In the genomic region with DNA sequence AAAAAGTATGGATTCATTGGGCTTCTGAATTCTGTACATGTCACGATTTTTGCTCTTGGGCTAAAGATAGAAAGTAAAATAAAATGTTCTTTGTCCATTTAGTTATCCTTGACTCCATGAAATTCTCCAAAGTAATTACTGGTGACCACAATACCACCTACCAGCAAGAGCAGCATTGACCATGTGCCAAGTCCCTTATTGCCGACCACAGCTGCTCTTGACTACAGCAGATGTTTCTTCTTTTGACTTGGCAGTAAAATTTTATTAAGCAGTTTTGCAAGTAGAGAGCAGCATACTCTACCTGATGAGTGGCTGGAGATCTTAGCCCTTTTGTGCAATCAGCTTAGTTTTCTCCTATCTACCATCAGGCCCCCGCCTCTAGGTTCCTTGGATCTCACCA, we compare ENCODE assay signal across 14 cellular contexts.
DNase-seq lines count a peak whose midpoint lies in the region; ATAC-seq, FAIRE-seq and TF ChIP-seq lines count a peak whose summit lies in the region.
"Had no signal": no experiment of that assay in that cellular context is flagged by ENCODE, and none has a peak within 500 bp of the region (broad histone marks: within the 10 kb centered on the region; RNA-seq: fewer than 3 reads in every experiment).

No MANE protein-coding gene starts in this region.

- H3K4me1 ChIP-seq in psoas muscle, result peaks cover 9% of the 10 kb centered on the region
- H3K4me1 ChIP-seq: prostate gland had no signal

- H3K27ac ChIP-seq in psoas muscle, result no peak overlapping the region
- H3K27ac ChIP-seq: prostate gland had no signal

- no peak overlapping the region for H3K27ac Mint-ChIP-seq in WTC11

- H3K36me3 Mint-ChIP-seq in WTC11, result peaks cover 5% of the 10 kb centered on the region; the same call in 1 of the 2 replicates

- POLR2A ChIA-PET in WTC11 (lab: Charles Lee), result no interaction called here

- peaks cover 4% of the 10 kb centered on the region; the same call in 1 of the 2 replicates for H3K9me3 Mint-ChIP-seq in WTC11

- no peaks in the 10 kb centered on the region for H3K27me3 Mint-ChIP-seq in WTC11 (ENCODE audit: low read depth)

- H3K27me3 ChIP-seq in psoas muscle (ENCODE audit: insufficient read depth in 3 of 3, low read length in 2 of 3), result no peaks in the 10 kb centered on the region

- DNase-seq in NCI-H1092 treated with DMSO at 0.1 percent for 48 hours (lab: John Stamatoyannopoulos, UW), result peak; percentile 29
- no peak for DNase-seq in NCI-H1092 (lab: John Stamatoyannopoulos, UW)
- peak; percentile 43 for DNase-seq in RCC 7860 (ENCODE audit: low spot score)
- DNase-seq in fibroblast of peridontal ligament (ENCODE audit: extremely low read depth), result peak; percentile 99
- DNase-seq in stromal cell of bone marrow (ENCODE audit: low read depth), result peak; percentile 64
- no peak for DNase-seq in psoas muscle
- DNase-seq in WTC11 (ENCODE audit: low spot score), result no peak
- DNase-seq in activated naive CD4-positive, alpha-beta T cell treated with anti-CD3 and anti-CD28 coated beads, Interleukin-2, amount 50 U/mL, for 16 hours, result no peak
- DNase-seq: amniotic stem cell, left colon, NCI-H2171 treated with DMSO at 0.1 percent for 48 hours, T-helper 1 cell had no signal

- WGBS in psoas muscle, 3 donors, result 66 to 75% (median 69%) methylated on average over 3 of the region's 3 CpGs

- peak; percentile 79 for FAIRE-seq in RCC 7860 (lab: Jason Lieb, UNC)
- FAIRE-seq: endothelial cell of umbilical vein had no signal

- no peak for TF ChIP-seq CTCF in psoas muscle (IDR thresholded peaks at IDR 0.05)
- TF ChIP-seq CTCF in WTC11 (IDR thresholded peaks at IDR 0.05), result no peak

- no peak overlapping the region for H3K4me3 ChIP-seq in psoas muscle
- H3K4me3 ChIP-seq: prostate gland had no signal

- H3K9me3 ChIP-seq in psoas muscle, result no peaks in the 10 kb centered on the region
- H3K9me3 ChIP-seq: prostate gland had no signal

- H3K4me3 Mint-ChIP-seq in WTC11, result no peak overlapping the region

- H3K36me3 ChIP-seq in psoas muscle (ENCODE audit: insufficient read depth in 1 of 2, low read depth in 1 of 2), result no peaks in the 10 kb centered on the region
- H3K36me3 ChIP-seq: prostate gland had no signal

- CTCF ChIA-PET in WTC11 (lab: Charles Lee), result no interaction called here

- peaks cover 57% of the 10 kb centered on the region for H3K4me1 Mint-ChIP-seq in WTC11

- intact Hi-C loops in psoas muscle (cut with DNase I), result no loop called here

- no peak for ATAC-seq in psoas muscle
- no peak for ATAC-seq in WTC11
- ATAC-seq: left colon had no signal

TF ChIP-seq in WTC11, 78 proteins besides CTCF, POLR2A, EP300 and RAD21:
- TF ChIP-seq MXD4 (CRISPR knock-in tag; IDR thresholded peaks at IDR 0.05; ENCODE audit: borderline replicate concordance) (no peak), NR3C1 (CRISPR knock-in tag; conservative IDR thresholded peaks at IDR 0.05; ENCODE audit: low read depth) (no peak), ZNF671 (CRISPR knock-in tag; IDR thresholded peaks at IDR 0.05) (no peak), TEAD1 (CRISPR knock-in tag; IDR thresholded peaks at IDR 0.05) (no peak), CBFB (CRISPR knock-in tag; IDR thresholded peaks at IDR 0.05; ENCODE audit: low read depth) (no peak), ZBTB21 (CRISPR knock-in tag; IDR thresholded peaks at IDR 0.05; ENCODE audit: borderline replicate concordance) (no peak), GABPB1 (CRISPR knock-in tag; IDR thresholded peaks at IDR 0.05) (no peak)
- TF ChIP-seq, protein P1, sequence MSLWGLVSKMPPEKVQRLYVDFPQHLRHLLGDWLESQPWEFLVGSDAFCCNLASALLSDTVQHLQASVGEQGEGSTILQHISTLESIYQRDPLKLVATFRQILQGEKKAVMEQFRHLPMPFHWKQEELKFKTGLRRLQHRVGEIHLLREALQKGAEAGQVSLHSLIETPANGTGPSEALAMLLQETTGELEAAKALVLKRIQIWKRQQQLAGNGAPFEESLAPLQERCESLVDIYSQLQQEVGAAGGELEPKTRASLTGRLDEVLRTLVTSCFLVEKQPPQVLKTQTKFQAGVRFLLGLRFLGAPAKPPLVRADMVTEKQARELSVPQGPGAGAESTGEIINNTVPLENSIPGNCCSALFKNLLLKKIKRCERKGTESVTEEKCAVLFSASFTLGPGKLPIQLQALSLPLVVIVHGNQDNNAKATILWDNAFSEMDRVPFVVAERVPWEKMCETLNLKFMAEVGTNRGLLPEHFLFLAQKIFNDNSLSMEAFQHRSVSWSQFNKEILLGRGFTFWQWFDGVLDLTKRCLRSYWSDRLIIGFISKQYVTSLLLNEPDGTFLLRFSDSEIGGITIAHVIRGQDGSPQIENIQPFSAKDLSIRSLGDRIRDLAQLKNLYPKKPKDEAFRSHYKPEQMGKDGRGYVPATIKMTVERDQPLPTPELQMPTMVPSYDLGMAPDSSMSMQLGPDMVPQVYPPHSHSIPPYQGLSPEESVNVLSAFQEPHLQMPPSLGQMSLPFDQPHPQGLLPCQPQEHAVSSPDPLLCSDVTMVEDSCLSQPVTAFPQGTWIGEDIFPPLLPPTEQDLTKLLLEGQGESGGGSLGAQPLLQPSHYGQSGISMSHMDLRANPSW (CRISPR knock-in tag; conservative IDR thresholded peaks at IDR 0.05; ENCODE audit: low read depth), result no peak
- TF ChIP-seq, protein P2, sequence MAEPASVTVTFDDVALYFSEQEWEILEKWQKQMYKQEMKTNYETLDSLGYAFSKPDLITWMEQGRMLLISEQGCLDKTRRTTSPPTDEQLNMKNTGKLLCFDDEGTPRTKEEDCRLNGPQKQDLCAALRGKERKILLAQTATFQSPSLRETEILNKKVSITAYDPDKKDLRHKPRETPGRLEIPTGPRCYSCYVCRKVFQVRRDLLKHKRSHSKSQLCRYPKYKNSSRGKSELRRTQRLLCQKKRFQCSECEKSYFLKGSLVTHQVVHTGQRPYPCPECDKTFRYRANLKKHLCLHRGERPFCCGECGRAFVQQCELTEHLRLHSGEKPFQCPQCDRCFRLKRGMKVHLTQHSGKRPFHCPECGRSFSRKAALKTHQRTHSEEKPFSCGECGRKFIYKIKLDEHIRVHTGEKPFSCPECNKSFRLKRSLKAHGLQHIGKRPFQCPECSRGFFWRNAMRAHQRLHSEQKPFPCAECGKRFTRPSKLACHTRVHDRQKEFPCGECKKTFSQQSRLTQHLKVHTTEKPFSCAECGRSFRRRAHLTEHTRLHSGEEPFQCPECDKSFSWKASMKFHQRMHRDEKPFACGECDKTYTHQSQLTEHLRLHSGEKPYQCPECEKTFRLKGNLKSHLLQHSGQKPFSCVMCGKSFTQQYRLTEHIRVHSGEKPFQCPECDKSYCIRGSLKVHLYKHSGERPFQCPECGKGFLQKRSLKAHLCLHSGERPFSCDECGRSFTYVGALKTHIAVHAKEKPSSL (CRISPR knock-in tag; conservative IDR thresholded peaks at IDR 0.05), result no peak

Comparison
In these comparisons a context has a peak if more than half of its experiments do, and no peak if none do; other contexts are left out.
1. DNase-seq: peak in NCI-H1092 treated with DMSO at 0.1 percent for 48 hours (single experiment), RCC 7860 (single experiment), fibroblast of peridontal ligament (single experiment) and stromal cell of bone marrow (single experiment); none in NCI-H1092 (single experiment), psoas muscle (0 of 2), WTC11 (single experiment) and activated naive CD4-positive, alpha-beta T cell treated with anti-CD3 and anti-CD28 coated beads, Interleukin-2, amount 50 U/mL, for 16 hours (single experiment).